In the genomic region with DNA sequence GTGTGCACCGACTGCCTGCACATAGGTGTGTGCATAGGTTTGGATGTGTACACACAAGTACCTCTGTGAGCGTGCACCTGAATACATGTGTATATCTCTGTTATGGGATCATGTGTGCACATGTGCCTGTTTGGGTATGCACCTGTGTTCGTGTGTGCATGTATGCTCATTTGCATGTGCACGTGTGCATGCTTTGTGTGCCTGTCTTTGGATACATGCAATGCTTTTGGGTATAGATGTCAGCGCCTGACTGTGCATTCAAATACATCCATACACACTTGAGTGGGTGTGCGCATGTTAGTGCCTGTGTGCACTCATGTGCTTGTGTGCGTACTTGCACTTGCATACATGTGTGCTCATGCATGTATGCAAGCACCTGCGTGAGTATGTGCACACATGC, we compare ENCODE assay signal across 34 cellular contexts.
"Had no signal": no experiment of that assay in that cellular context is flagged by ENCODE, and none has a peak within 500 bp of the region (broad histone marks: within the 10 kb centered on the region; RNA-seq: fewer than 3 reads in every experiment).

No MANE protein-coding gene starts in this region.

- H3K4me1 ChIP-seq: foreskin keratinocyte, gastrocnemius medialis, heart left ventricle had no signal

- H3K4me3 Mint-ChIP-seq: activated B cell treated with CpG ODN at 0.5 μM for 24 hours; activated CD8-positive, alpha-beta T cell treated with anti-CD3 and anti-CD28 coated beads for 36 hours; activated naive CD8-positive, alpha-beta T cell; activated T-cell treated with anti-CD3 and anti-CD28 coated beads, Interleukin-2, amount 50 U/mL, for 4 hours; activated T-helper 17 cell treated with anti-CD3 and anti-CD28 coated beads, Interleukin-2, amount 50 U/mL, for 72 hours; T-helper 17 cell; T-helper 2 cell treated with Interferon-gamma antibody and Interleukin-4, amounts not matched to agents 5 μg/mL and 100 μg/mL, for 36 hours had no signal

- H3K27ac Mint-ChIP-seq: activated B cell treated with CpG ODN at 0.5 μM for 24 hours; activated CD8-positive, alpha-beta T cell treated with anti-CD3 and anti-CD28 coated beads for 36 hours; activated naive CD8-positive, alpha-beta T cell; activated T-helper 17 cell treated with anti-CD3 and anti-CD28 coated beads, Interleukin-2, amount 50 U/mL, for 72 hours; T-helper 17 cell; T-helper 2 cell treated with Interferon-gamma antibody and Interleukin-4, amounts not matched to agents 5 μg/mL and 100 μg/mL, for 36 hours had no signal

- H3K9me3 Mint-ChIP-seq: activated CD8-positive, alpha-beta T cell treated with anti-CD3 and anti-CD28 coated beads for 36 hours; activated T-cell treated with anti-CD3 and anti-CD28 coated beads, Interleukin-2, amount 50 U/mL, for 4 hours; T-helper 2 cell treated with Interferon-gamma antibody and Interleukin-4, amounts not matched to agents 5 μg/mL and 100 μg/mL, for 36 hours had no signal

- ATAC-seq: activated CD4-positive, CD25-positive, alpha-beta regulatory T cell treated with anti-CD3 and anti-CD28 coated beads, Interleukin-2, amount 50 U/mL, for 24 hours; activated CD8-positive, alpha-beta T cell treated with anti-CD3 and anti-CD28 coated beads for 36 hours; activated T-cell treated with anti-CD3 and anti-CD28 coated beads, Interleukin-2, amount 50 U/mL, for 4 hours; activated T-helper 17 cell treated with anti-CD3 and anti-CD28 coated beads, Interleukin-2, amount 50 U/mL, for 72 hours; foreskin keratinocyte; gastrocnemius medialis; heart left ventricle; T-helper 17 cell had no signal

- H3K36me3 ChIP-seq: brain microvascular endothelial cell, gastrocnemius medialis, heart left ventricle, WERI-Rb-1 had no signal

- H3K36me3 Mint-ChIP-seq: activated naive CD8-positive, alpha-beta T cell had no signal

- H3K9me3 ChIP-seq: gastrocnemius medialis, heart left ventricle had no signal

- FAIRE-seq: astrocyte, colon, endometrium, endothelial cell of umbilical vein had no signal

- H3K4me1 Mint-ChIP-seq: activated B cell treated with CpG ODN at 0.5 μM for 24 hours; activated T-helper 17 cell treated with anti-CD3 and anti-CD28 coated beads, Interleukin-2, amount 50 U/mL, for 72 hours; T-helper 17 cell had no signal

- DNase-seq: activated B cell treated with CpG ODN at 0.5 μM for 24 hours; activated CD4-positive, alpha-beta T cell treated with anti-CD3 and anti-CD28 coated beads for 48 hours; activated CD4-positive, alpha-beta T cell treated with anti-CD3 and anti-CD28 coated beads, Interleukin-2, amount 50 U/mL, for 1 hour; activated CD4-positive, alpha-beta T cell treated with anti-CD3 and anti-CD28 coated beads, Interleukin-2, amount 50 U/mL, for 48 hours; activated CD8-positive, alpha-beta memory T cell treated with anti-CD3 and anti-CD28 coated beads for 24 hours; activated CD8-positive, alpha-beta T cell treated with anti-CD3 and anti-CD28 coated beads for 36 hours; activated effector memory CD4-positive, alpha-beta T cell treated with Interleukin-2 at 50 U/mL for 16 hours; activated gamma-delta T cell treated with Interleukin-2 at 50 U/mL for 16 hours; activated naive CD4-positive, alpha-beta T cell treated with anti-CD3 and anti-CD28 coated beads, Interleukin-2, amount 50 U/mL, for 16 hours; activated naive CD4-positive, alpha-beta T cell treated with Interleukin-2 at 50 U/mL for 16 hours; activated T-cell treated with anti-CD3 and anti-CD28 coated beads, Interleukin-2, amount 50 U/mL, for 4 hours; amniotic stem cell; anterior cingulate cortex; brain microvascular endothelial cell; caudate nucleus; cortex of kidney; effector CD8-positive, alpha-beta T cell; foreskin keratinocyte; gastrocnemius medialis; glutamatergic neuron; heart left ventricle; T-helper 1 cell; T-helper 17 cell; T1000; WERI-Rb-1 had no signal

- H3K27me3 Mint-ChIP-seq: activated B cell treated with CpG ODN at 0.5 μM for 24 hours; activated CD8-positive, alpha-beta T cell treated with anti-CD3 and anti-CD28 coated beads for 36 hours; activated T-helper 17 cell treated with anti-CD3 and anti-CD28 coated beads, Interleukin-2, amount 50 U/mL, for 72 hours; T-helper 17 cell had no signal

- H3K4me3 ChIP-seq: gastrocnemius medialis, heart left ventricle had no signal

- H3K27me3 ChIP-seq: brain microvascular endothelial cell, foreskin keratinocyte, gastrocnemius medialis, heart left ventricle had no signal

- H3K27ac ChIP-seq: brain microvascular endothelial cell, epithelial cell of prostate, foreskin keratinocyte, gastrocnemius medialis, heart left ventricle, WERI-Rb-1 had no signal
